Comparison of ENCODE assay signal across 1 cellular context in genomic region chr1:210373878-210374599, GRCh38.
TF ChIP-seq lines count a peak whose summit lies in the region.

No MANE protein-coding gene starts in this region.

TF ChIP-seq in H1, 55 proteins besides CTCF, POLR2A, EP300 and RAD21 (continued from another document):
- TF ChIP-seq SIN3A (conservative IDR thresholded peaks at IDR 0.05 in 1 of 2, IDR thresholded peaks at IDR 0.05 in 1 of 2; ENCODE audit: low read depth in 1 of 2, low read length in 2 of 2) = peak; percentile 38 to 75; a peak in 2 of 4 replicates
- no peak for TF ChIP-seq E2F6 (IDR thresholded peaks at IDR 0.05)
- 0 out of 2 replicates have a peak, but pooled peaks have one; percentile 11 for TF ChIP-seq SRF (IDR thresholded peaks at IDR 0.05; ENCODE audit: low read depth, low read length)
- TF ChIP-seq CTBP2 (IDR thresholded peaks at IDR 0.05; ENCODE audit: borderline replicate concordance, insufficient read depth, insufficient read length, low read length) = no peak
- no peak for TF ChIP-seq RXRA (IDR thresholded peaks at IDR 0.05; ENCODE audit: insufficient read depth, low read depth, low read length)
- peak; percentile 89; the same call in 1 of the 2 replicates for TF ChIP-seq EGR1 (IDR thresholded peaks at IDR 0.05; ENCODE audit: borderline replicate concordance, low read depth, low read length)
- TF ChIP-seq HDAC2 (IDR thresholded peaks at IDR 0.05; ENCODE audit: borderline replicate concordance in 1 of 2, low read depth in 2 of 2, low read length in 2 of 2) = peak; percentile 43 to 94; a peak in 2 of 4 replicates
- TF ChIP-seq TBP (IDR thresholded peaks at IDR 0.05; ENCODE audit: low read depth, low read length) = peak; percentile 99
- TF ChIP-seq NANOG (IDR thresholded peaks at IDR 0.05; ENCODE audit: insufficient read depth, low read depth, low read length, poor library complexity, severe bottlenecking) = peak; percentile 89
- TF ChIP-seq KDM5A (IDR thresholded peaks at IDR 0.05; ENCODE audit: low read length) = no peak
- no peak for TF ChIP-seq SUZ12 (IDR thresholded peaks at IDR 0.05; ENCODE audit: low read length)
- TF ChIP-seq CEBPB (IDR thresholded peaks at IDR 0.05; ENCODE audit: low read depth, low read length) = peak; percentile 98
- peak; percentile 56; the same call in 1 of the 2 replicates for TF ChIP-seq RFX5 (IDR thresholded peaks at IDR 0.05; ENCODE audit: borderline replicate concordance, low read depth, low read length)
- peak; percentile 98 for TF ChIP-seq CHD7 (IDR thresholded peaks at IDR 0.05; ENCODE audit: insufficient replicate concordance, low read length)
- TF ChIP-seq KDM1A (IDR thresholded peaks at IDR 0.05; ENCODE audit: borderline replicate concordance, low read length) = no peak
- peak; percentile 81 for TF ChIP-seq TEAD4 (IDR thresholded peaks at IDR 0.05; ENCODE audit: low read depth, low read length)
- peak; percentile 68; the same call in 1 of the 2 replicates for TF ChIP-seq ATF3 (IDR thresholded peaks at IDR 0.05; ENCODE audit: insufficient read depth, low read depth, low read length)
- no peak for TF ChIP-seq SIRT6 (IDR thresholded peaks at IDR 0.05; ENCODE audit: low read length)
- peak; percentile 99 for TF ChIP-seq POU5F1 (IDR thresholded peaks at IDR 0.05; ENCODE audit: low read depth, low read length)
- no peak for TF ChIP-seq SP2 (IDR thresholded peaks at IDR 0.05; ENCODE audit: low read length)
- no peak for TF ChIP-seq MAX (IDR thresholded peaks at IDR 0.05)
- peak; percentile 41; the same call in 1 of the 2 replicates for TF ChIP-seq MAFK (IDR thresholded peaks at IDR 0.05; ENCODE audit: low read depth, low read length)
- no peak for TF ChIP-seq CBX5 (IDR thresholded peaks at IDR 0.05; ENCODE audit: low read depth, low read length)
- TF ChIP-seq FOSL1 (IDR thresholded peaks at IDR 0.05; ENCODE audit: insufficient read depth, low read depth, low read length) = no peak
- TF ChIP-seq ASH2L (IDR thresholded peaks at IDR 0.05; ENCODE audit: low read length) = peak; percentile 46
- no peak for TF ChIP-seq EZH2 (IDR thresholded peaks at IDR 0.05; ENCODE audit: low read depth, low read length, severe bottlenecking)
- TF ChIP-seq POLR2AphosphoS5 (IDR thresholded peaks at IDR 0.05; ENCODE audit: low read depth, low read length) = peak; percentile 98
- no peak for TF ChIP-seq SAP30 (IDR thresholded peaks at IDR 0.05; ENCODE audit: insufficient read depth, insufficient replicate concordance, low read length)
- TF ChIP-seq KDM4A (IDR thresholded peaks at IDR 0.05; ENCODE audit: low read depth, low read length, severe bottlenecking) = no peak
- TF ChIP-seq BCL11A (IDR thresholded peaks at IDR 0.05; ENCODE audit: low read depth in 2 of 2, low read length in 2 of 2) = peak in 1 of 2 experiments; percentile 52
- no peak for TF ChIP-seq USF2 (IDR thresholded peaks at IDR 0.05; ENCODE audit: low read length)
- peak; percentile 87 for TF ChIP-seq SP1 (IDR thresholded peaks at IDR 0.05; ENCODE audit: low read depth, low read length)
- TF ChIP-seq SP4 (IDR thresholded peaks at IDR 0.05; ENCODE audit: low read length) = peak; percentile 93
- TF ChIP-seq TAF1 (IDR thresholded peaks at IDR 0.05; ENCODE audit: low read depth, low read length) = no peak
- TF ChIP-seq TCF12 (IDR thresholded peaks at IDR 0.05; ENCODE audit: low read depth, low read length) = peak; percentile 33; the same call in 1 of the 2 replicates
- TF ChIP-seq GABPA (IDR thresholded peaks at IDR 0.05; ENCODE audit: borderline replicate concordance, insufficient read depth, low read length) = no peak
- TF ChIP-seq ZNF274 (IDR thresholded peaks at IDR 0.05; ENCODE audit: borderline replicate concordance, extremely low read depth, low read length) = no peak
- peak; percentile 99 for TF ChIP-seq GTF2F1 (IDR thresholded peaks at IDR 0.05; ENCODE audit: borderline replicate concordance, low read depth, low read length)
- TF ChIP-seq NRF1 (IDR thresholded peaks at IDR 0.05; ENCODE audit: low read depth, low read length) = no peak
- TF ChIP-seq RNF2 (IDR thresholded peaks at IDR 0.05; ENCODE audit: borderline replicate concordance, low read depth, low read length, missing control alignments, poor library complexity, severe bottlenecking) = no peak
